Comparison of ENCODE assay signal across 26 cellular contexts in the genomic region with DNA sequence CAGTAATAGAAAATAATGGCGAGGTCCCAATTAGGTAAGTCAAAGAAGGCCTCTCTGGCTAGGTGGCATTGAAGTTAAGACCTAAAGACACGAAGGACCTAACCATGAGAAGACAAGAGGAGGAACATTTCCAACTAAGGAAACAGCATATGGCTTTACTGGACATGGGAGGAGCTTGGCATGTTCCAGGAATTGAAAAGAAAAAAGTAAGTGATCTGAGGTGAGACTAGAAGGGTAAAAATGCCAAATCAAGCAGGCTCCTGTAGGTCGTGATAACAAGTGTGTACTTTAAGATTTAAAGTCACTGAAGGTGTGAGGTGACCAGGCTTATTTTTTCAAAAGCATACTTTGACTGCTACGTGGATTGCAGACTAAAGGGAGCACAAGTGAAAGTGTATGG.
"Had no signal": no experiment of that assay in that cellular context is flagged by ENCODE, and none has a peak within 500 bp of the region (broad histone marks: within the 10 kb centered on the region; RNA-seq: fewer than 3 reads in every experiment).

No MANE protein-coding gene starts in this region.

- H3K4me1 ChIP-seq: colonic mucosa, esophagus squamous epithelium, gastrocnemius medialis, heart right ventricle, left lung, lower lobe of right lung had no signal

- H3K27me3 Mint-ChIP-seq: dendritic cell treated with granulocyte-macrophage colony-stimulating factor and Interleukin-4, amounts not matched to agents 40 ng/mL and 50 ng/mL, for 4 days had no signal

- H3K27ac ChIP-seq: colonic mucosa, epithelial cell of prostate, esophagus squamous epithelium, gastrocnemius medialis, heart right ventricle, left lung, lower lobe of right lung had no signal

- H3K9me3 ChIP-seq: colonic mucosa, esophagus squamous epithelium, gastrocnemius medialis, heart right ventricle, left lung, lower lobe of right lung, mucosa of descending colon had no signal

- H3K27ac Mint-ChIP-seq: dendritic cell treated with granulocyte-macrophage colony-stimulating factor and Interleukin-4, amounts not matched to agents 40 ng/mL and 50 ng/mL, for 4 days; mesothelial cell of epicardium had no signal

- DNase-seq: cerebellar nuclear complex; colonic mucosa; cortex of kidney; effector CD4-positive, alpha-beta T cell; effector memory CD4-positive, alpha-beta T cell; erythroblast; esophagus squamous epithelium; foreskin fibroblast; foreskin melanocyte; gastrocnemius medialis; glutamatergic neuron; head of caudate nucleus; heart right ventricle; hippocampal formation; left cardiac atrium; left lung; left ventricle myocardium superior; lower lobe of right lung; mesenchymal stem cell; mucosa of descending colon had no signal

- H3K36me3 ChIP-seq: colonic mucosa had no signal

- ATAC-seq: esophagus mucosa, gastrocnemius medialis, heart right ventricle, left cardiac atrium, left lung, left ventricle myocardium superior, lower lobe of right lung, mucosa of descending colon had no signal

- H3K9me3 Mint-ChIP-seq: dendritic cell treated with granulocyte-macrophage colony-stimulating factor and Interleukin-4, amounts not matched to agents 40 ng/mL and 50 ng/mL, for 4 days; mesothelial cell of epicardium had no signal

- FAIRE-seq: islet of Langerhans, keratinocyte had no signal

- H3K4me3 ChIP-seq: colonic mucosa, esophagus squamous epithelium, gastrocnemius medialis, heart right ventricle, left lung, lower lobe of right lung, mucosa of descending colon had no signal

- H3K4me1 Mint-ChIP-seq: mesothelial cell of epicardium had no signal

- H3K4me3 Mint-ChIP-seq: dendritic cell treated with granulocyte-macrophage colony-stimulating factor and Interleukin-4, amounts not matched to agents 40 ng/mL and 50 ng/mL, for 4 days; mesothelial cell of epicardium had no signal

- H3K27me3 ChIP-seq: colonic mucosa, esophagus squamous epithelium, gastrocnemius medialis, heart right ventricle, left lung had no signal
